19 cellular contexts compared by ENCODE assay signal in genomic region chr3:183269345-183269744, GRCh38. TPM values are rescaled to one million over a fixed set of nuclear protein-coding genes. Genes with fewer than 3 reads are reported as not detected.
DNase-seq lines count a peak whose midpoint lies in the region; ATAC-seq and TF ChIP-seq lines count a peak whose summit lies in the region.
"Had no signal": no experiment of that assay in that cellular context is flagged by ENCODE, and none has a peak within 500 bp of the region (broad histone marks: within the 10 kb centered on the region; RNA-seq: fewer than 3 reads in every experiment).

No MANE protein-coding gene starts in this region.

- TF ChIP-seq CTCF in GM23338 (conservative IDR thresholded peaks at IDR 0.05; ENCODE audit: low read depth in 2 of 2) (no peak), PC-3 (conservative IDR thresholded peaks at IDR 0.05; ENCODE audit: low read depth, low read length) (no peak), progenitor cell of endocrine pancreas (IDR thresholded peaks at IDR 0.05; ENCODE audit: unreplicated experiment) (no peak), ovary (IDR thresholded peaks at IDR 0.05) (no peak)

- H3K9me3 Mint-ChIP-seq in GM23338 (no peaks in the 10 kb centered on the region), progenitor cell of endocrine pancreas (ENCODE audit: low read depth) (no peaks in the 10 kb centered on the region)
- H3K9me3 Mint-ChIP-seq: CD4-positive, CD25-positive, alpha-beta regulatory T cell; CD8-positive, alpha-beta T cell; HFFc6 had no signal

- WGBS in ovary, 3 donors = 92 to 96% (median 93%) methylated on average over 13 of the region's 13 CpGs

- H3K4me3 Mint-ChIP-seq in GM23338 (no peak overlapping the region), progenitor cell of endocrine pancreas (ENCODE audit: low read depth) (no peak overlapping the region)
- H3K4me3 Mint-ChIP-seq: B cell; CD4-positive, CD25-positive, alpha-beta regulatory T cell; CD8-positive, alpha-beta T cell; HFFc6 had no signal

- no peak overlapping the region for H2AFZ ChIP-seq in GM23338
- no peak overlapping the region for H2AFZ ChIP-seq in PC-3 (ENCODE audit: low read length)
- H2AFZ ChIP-seq: GM23248 had no signal

- DNase-seq in GM23338 (ENCODE audit: low spot score) (no peak), PC-3 (no peak), epithelial cell of prostate (ENCODE audit: low read depth, low spot score) (no peak), progenitor cell of endocrine pancreas (ENCODE audit: low spot score, unreplicated experiment) (no peak), ovary (no peak)
- DNase-seq in stimulated activated CD4-positive, alpha-beta T cell treated with anti-CD3 and anti-CD28 coated beads, Interleukin-2, amount 100 ng/mL, for 48 hours = no peak
- DNase-seq: Caco-2; CD4-positive, CD25-positive, alpha-beta regulatory T cell; CD8-positive, alpha-beta T cell; DMS153; DND-41; GM23248; HFFc6 had no signal

- peaks cover 11% of the 10 kb centered on the region; the same call in 1 of the 2 replicates for H3K79me2 ChIP-seq in GM23338 (replicated peaks; ENCODE audit: insufficient read depth)
- H3K79me2 ChIP-seq in PC-3 (ENCODE audit: low read length) = peaks cover 93% of the 10 kb centered on the region

- H3K27ac Mint-ChIP-seq in GM23338 (peak overlapping the region; percentile 42; the same call in 1 of the 2 replicates), progenitor cell of endocrine pancreas (peak overlapping the region; percentile 31)
- H3K27ac Mint-ChIP-seq: B cell; CD4-positive, CD25-positive, alpha-beta regulatory T cell; CD8-positive, alpha-beta T cell; HFFc6 had no signal

- H3K4me3 ChIP-seq in GM23338 (no peak overlapping the region), PC-3 (ENCODE audit: low read length) (no peak overlapping the region), ovary (no peak overlapping the region)
- H3K4me3 ChIP-seq: BLaER1, GM23248, HAP-1 had no signal

- TF ChIP-seq EP300 in ovary (IDR thresholded peaks at IDR 0.05) = no peak

- TF ChIP-seq POLR2A in ovary (IDR thresholded peaks at IDR 0.05) = no peak

- H4K20me1 ChIP-seq in GM23338 (replicated peaks; ENCODE audit: insufficient read depth) = no peaks in the 10 kb centered on the region
- H4K20me1 ChIP-seq in PC-3 (ENCODE audit: low read length) = no peaks in the 10 kb centered on the region
- H4K20me1 ChIP-seq: BLaER1 had no signal

- H3K9me2 ChIP-seq in GM23338 (ENCODE audit: insufficient read depth) (no peaks in the 10 kb centered on the region; the same call in 1 of the 2 replicates), PC-3 (replicated peaks; ENCODE audit: low read length) (no peaks in the 10 kb centered on the region)

- BruUV-seq in PC-3 (replicated peaks; lab: Mats Ljungman, UMichigan) = no TSS peak

- H3K9me3 ChIP-seq in PC-3 (ENCODE audit: low read length) = no peaks in the 10 kb centered on the region
- no peaks in the 10 kb centered on the region for H3K9me3 ChIP-seq in ovary
- H3K9me3 ChIP-seq: BLaER1, Caco-2, HAP-1 had no signal

- intact Hi-C loops in PC-3 (cut with micrococcal nuclease) (no loop called here), ovary (cut with DNase I) (no loop called here)

- CTCF ChIA-PET in PC-3 (lab: Charles Lee) = no interaction called here

- H3K27ac ChIP-seq in GM23338 (ENCODE audit: low read depth) (peak overlapping the region; percentile 23; the same call in 1 of the 2 replicates), PC-3 (ENCODE audit: low read length) (peak overlapping the region; percentile 63), epithelial cell of prostate (peak overlapping the region; percentile 96), ovary (no peak overlapping the region)
- H3K27ac ChIP-seq: 22Rv1, BLaER1, C4-2B, GM23248 had no signal

- POLR2A ChIA-PET in PC-3 (lab: Charles Lee; ENCODE audit: unreplicated experiment) = no interaction called here

- H3K36me3 ChIP-seq in GM23338 (ENCODE audit: insufficient read depth) = no peaks in the 10 kb centered on the region
- peaks cover 31% of the 10 kb centered on the region for H3K36me3 ChIP-seq in PC-3 (ENCODE audit: low read depth, low read length)
- H3K36me3 ChIP-seq in ovary = no peaks in the 10 kb centered on the region
- H3K36me3 ChIP-seq: BLaER1 had no signal

- H3K4me1 Mint-ChIP-seq in GM23338 = peaks cover 26% of the 10 kb centered on the region
- peaks cover 16% of the 10 kb centered on the region for H3K4me1 Mint-ChIP-seq in progenitor cell of endocrine pancreas (ENCODE audit: low read depth)
- H3K4me1 Mint-ChIP-seq: B cell; CD4-positive, CD25-positive, alpha-beta regulatory T cell had no signal

- ATAC-seq in GM23338 (no peak), PC-3 (no peak), HG03095 (IDR thresholded peaks at IDR 0.05; ENCODE audit: unreplicated experiment) (no peak)
- ATAC-seq: CD8-positive, alpha-beta T cell had no signal

- H3K4me1 ChIP-seq in GM23338 (ENCODE audit: insufficient read depth) (peaks cover 39% of the 10 kb centered on the region), PC-3 (ENCODE audit: insufficient read depth, low read length) (peaks cover 73% of the 10 kb centered on the region), ovary (ENCODE audit: insufficient read depth) (peaks cover 4% of the 10 kb centered on the region)
- H3K4me1 ChIP-seq: BLaER1 had no signal

- H3K36me3 Mint-ChIP-seq in GM23338 (ENCODE audit: low read depth) = peaks cover 6% of the 10 kb centered on the region; the same call in 2 of the 3 replicates
- peaks cover 13% of the 10 kb centered on the region for H3K36me3 Mint-ChIP-seq in progenitor cell of endocrine pancreas (ENCODE audit: insufficient read depth)
- H3K36me3 Mint-ChIP-seq: CD4-positive, CD25-positive, alpha-beta regulatory T cell; CD8-positive, alpha-beta T cell had no signal

- H3K27me3 Mint-ChIP-seq in GM23338 (ENCODE audit: insufficient read depth, low read depth, poor library complexity) (peaks cover 2% of the 10 kb centered on the region), progenitor cell of endocrine pancreas (no peaks in the 10 kb centered on the region)
- H3K27me3 Mint-ChIP-seq: CD4-positive, CD25-positive, alpha-beta regulatory T cell had no signal

- no peak overlapping the region for H3K4me2 ChIP-seq in GM23338
- H3K4me2 ChIP-seq in PC-3 (ENCODE audit: low read length) = no peak overlapping the region
- H3K4me2 ChIP-seq: BLaER1 had no signal

- H3K27me3 ChIP-seq in GM23338 (ENCODE audit: insufficient read depth) (no peaks in the 10 kb centered on the region), PC-3 (ENCODE audit: low read length) (no peaks in the 10 kb centered on the region), ovary (no peaks in the 10 kb centered on the region)
- H3K27me3 ChIP-seq: BLaER1 had no signal

- no peak overlapping the region for H3K9ac ChIP-seq in PC-3 (ENCODE audit: low read length)
- H3K9ac ChIP-seq: BLaER1, GM23248 had no signal

- H3F3A ChIP-seq in GM23338 (replicated peaks; ENCODE audit: low read depth) (no peaks in the 10 kb centered on the region), PC-3 (ENCODE audit: low read length, unreplicated experiment) (peaks cover 5% of the 10 kb centered on the region)

TF ChIP-seq in GM23338, 12 proteins besides CTCF, POLR2A, EP300 and RAD21 (continues in another document):
- TF ChIP-seq ETS1 (IDR thresholded peaks at IDR 0.05) (no peak), POLR2AphosphoS5 (IDR thresholded peaks at IDR 0.05; ENCODE audit: low read depth) (no peak), ZNF114 (CRISPR knock-in tag; IDR thresholded peaks at IDR 0.05) (no peak), REST (IDR thresholded peaks at IDR 0.05; ENCODE audit: unreplicated experiment) (no peak), EZH2phosphoT487 (IDR thresholded peaks at IDR 0.05; ENCODE audit: unreplicated experiment) (no peak)

RNA-seq across cellular contexts. Expression of gene B3GNT5, which starts 16.3 kb away (rescaled TPM):
- 3.9 and 4.9 TPM in 2 replicates for total RNA-seq in GM23338 (2014; rRNA removed; shearing (Covaris generic))
- polyA plus RNA-seq in GM23338 (2016; fragmentation: Nextera tagmentation; extraction: Ambion mirVana) = 5.1 and 6.4 TPM in 2 replicates
- total RNA-seq in PC-3 (2014; rRNA removed) = 22.9 and 29.2 TPM in 2 replicates
- total RNA-seq in progenitor cell of endocrine pancreas = 26.7 and 28.4 TPM in 2 replicates
- 10 to 100 TPM in 1 of 7 donors, 1 to 10 TPM in 6; 6.0 to 12.9 (median 7.6) TPM for total RNA-seq in ovary
- polyA plus RNA-seq in ovary = 1 to 10 TPM; 4.1 to 4.8 TPM
- total RNA-seq: HFFc6 had no signal

Comparison
In these comparisons a context has a peak if more than half of its experiments do, and no peak if none do; other contexts are left out.
1. H3K27ac ChIP-seq: peak in GM23338 (single experiment), PC-3 (single experiment) and epithelial cell of prostate (single experiment); none in ovary (0 of 2).